ENCODE assay signal across 8 cellular contexts in genomic region chr2:202278944-202279343, GRCh38. TPM values are rescaled to one million over a fixed set of nuclear protein-coding genes. Genes with fewer than 3 reads are reported as not detected.
DNase-seq lines count a peak whose midpoint lies in the region; ATAC-seq and TF ChIP-seq lines count a peak whose summit lies in the region.

No MANE protein-coding gene starts in this region.

- peak; percentile 76 for TF ChIP-seq CTCF in AG10803 (conservative IDR thresholded peaks at IDR 0.05; ENCODE audit: low read length)
- peak; percentile 30; the same call in 1 of the 2 replicates for TF ChIP-seq CTCF in GM12875 (IDR thresholded peaks at IDR 0.05; ENCODE audit: borderline replicate concordance, insufficient read depth, low read depth, low read length)
- TF ChIP-seq CTCF in Panc1 (IDR thresholded peaks at IDR 0.05): no peak
- peak; percentile 32 to 56 (median 38) for TF ChIP-seq CTCF in esophagus muscularis mucosa (IDR thresholded peaks at IDR 0.05)
- peak; percentile 73 for TF ChIP-seq CTCF in osteocyte (IDR thresholded peaks at IDR 0.05)

- no TSS peak for BruUV-seq in Panc1 (replicated peaks; lab: Mats Ljungman, UMichigan)

- H3K36me3 ChIP-seq in Panc1 (ENCODE audit: control insufficient read depth, insufficient read depth, low read length) (peaks cover 38% of the 10 kb centered on the region), esophagus muscularis mucosa (peaks cover 40 to 82% (median 57%) of the 10 kb centered on the region in 4 donors)

- WGBS in esophagus muscularis mucosa: 13% methylated on average over 1 of the region's 1 CpG

- H3K27me3 ChIP-seq in Panc1 (ENCODE audit: control insufficient read depth, insufficient read depth, low read length): no peaks in the 10 kb centered on the region
- H3K27me3 ChIP-seq in esophagus muscularis mucosa: no peaks in the 10 kb centered on the region

- H3K27ac ChIP-seq in Panc1 (ENCODE audit: low read length) (no peak overlapping the region), esophagus muscularis mucosa (replicated peaks in 1 of 4) (peak overlapping the region in 2 of 4 donors; percentile 13 to 41)

- DNase-seq in AG10803 (ENCODE audit: low read depth): peak; percentile 75
- no peak for DNase-seq in Panc1 (ENCODE audit: low read depth, low spot score)
- DNase-seq in esophagus muscularis mucosa (ENCODE audit: extremely low spot score): no peak
- no peak for DNase-seq in osteocyte (ENCODE audit: extremely low spot score, unreplicated experiment)
- DNase-seq in activated gamma-delta T cell (lab: John Stamatoyannopoulos, UW): no peak

- TF ChIP-seq POLR2A in esophagus muscularis mucosa (IDR thresholded peaks at IDR 0.05; ENCODE audit: low read depth): no peak

- H3K4me1 ChIP-seq in Panc1 (ENCODE audit: control insufficient read depth, insufficient read depth, low read length) (peaks cover 15% of the 10 kb centered on the region), esophagus muscularis mucosa (peaks cover 9 to 16% (median 15%) of the 10 kb centered on the region in 4 donors)

- H3K9me3 ChIP-seq in Panc1 (ENCODE audit: control insufficient read depth, insufficient read depth, low read depth, low read length) (no peaks in the 10 kb centered on the region), esophagus muscularis mucosa (no peaks in the 10 kb centered on the region)

- H3K4me3 ChIP-seq in AG10803 (ENCODE audit: low read length): no peak overlapping the region
- H3K4me3 ChIP-seq in GM12875 (ENCODE audit: low read depth, low read length): no peak overlapping the region
- H3K4me3 ChIP-seq in Panc1 (ENCODE audit: low read depth in 2 of 2, low read length in 2 of 2): no peak overlapping the region
- no peak overlapping the region for H3K4me3 ChIP-seq in esophagus muscularis mucosa

- no peak overlapping the region for H3K4me3 Mint-ChIP-seq in osteocyte (ENCODE audit: unreplicated experiment)

- H3K9me3 Mint-ChIP-seq in osteocyte (ENCODE audit: unreplicated experiment): no peaks in the 10 kb centered on the region

- intact Hi-C loops in Panc1 (cut with micrococcal nuclease; ENCODE audit: unreplicated experiment): no loop called here
- intact Hi-C loops in esophagus muscularis mucosa (cut with DNase I): no loop called here

- POLR2A ChIA-PET in Panc1 (lab: Charles Lee): interaction anchor here (0.7 to 1.1 kb wide), 3 partner anchors 8 to 96 kb away, joined by 3 to 4 read pairs (median 3); no protein-coding TSS in a partner anchor

- peak; percentile 59; the same call in 1 of the 2 replicates for ATAC-seq in Panc1
- ATAC-seq in HG03342 (IDR thresholded peaks at IDR 0.05; ENCODE audit: unreplicated experiment): no peak
- ATAC-seq in GM19023 (IDR thresholded peaks at IDR 0.05; ENCODE audit: unreplicated experiment): no peak

- in situ Hi-C loops in Panc1 (cut with HindIII; ENCODE audit: low pct_unique_long_range_greater_than_20kb, low sequenced_read_pairs): no loop called here

- H3K27me3 Mint-ChIP-seq in osteocyte (ENCODE audit: unreplicated experiment): no peaks in the 10 kb centered on the region

- H3K27ac Mint-ChIP-seq in osteocyte (ENCODE audit: unreplicated experiment): peak overlapping the region; percentile 81

- H3K36me3 Mint-ChIP-seq in osteocyte (ENCODE audit: unreplicated experiment): peaks cover 23% of the 10 kb centered on the region

- no peak for TF ChIP-seq EP300 in esophagus muscularis mucosa (IDR thresholded peaks at IDR 0.05)

- CTCF ChIA-PET in Panc1 (lab: Charles Lee): interaction anchor here (0.5 kb wide), 1 partner anchor 98 kb away, joined by 3 read pairs; no protein-coding TSS in a partner anchor

- H3K4me1 Mint-ChIP-seq in osteocyte (ENCODE audit: unreplicated experiment): peaks cover 16% of the 10 kb centered on the region

RNA-seq across cellular contexts. Expression of gene NOP58, which starts 13.4 kb away (rescaled TPM):
- total RNA-seq in Panc1 (2021; ENCODE audit: unreplicated experiment): 119 TPM
- 43.3 TPM for polyA plus RNA-seq in Panc1 (2012; ENCODE audit: insufficient read length)
- 10 to 100 TPM; 15.6 to 46.6 (median 31.6) TPM for total RNA-seq in esophagus muscularis mucosa
- total RNA-seq in osteocyte: 40.2 and 44.1 TPM in 2 replicates

RNA-seq across cellular contexts. Expression of gene SUMO1, which starts 40.5 kb away (rescaled TPM):
- total RNA-seq in Panc1 (2021; ENCODE audit: unreplicated experiment): 137 TPM
- polyA plus RNA-seq in Panc1 (2012; ENCODE audit: insufficient read length): 109 TPM
- 10 to 100 TPM; 54.6 to 85.6 (median 74.3) TPM for total RNA-seq in esophagus muscularis mucosa
- 89.8 and 94.7 TPM in 2 replicates for total RNA-seq in osteocyte
